In genomic region chr5:150464554-150465012, GRCh38 we compare ENCODE assay signal across 11 cellular contexts. TPM values are rescaled to one million over a fixed set of nuclear protein-coding genes. Genes with fewer than 3 reads are reported as not detected.
DNase-seq lines count a peak whose midpoint lies in the region; ATAC-seq and TF ChIP-seq lines count a peak whose summit lies in the region.
"Had no signal": no experiment of that assay in that cellular context is flagged by ENCODE, and none has a peak within 500 bp of the region (broad histone marks: within the 10 kb centered on the region; RNA-seq: fewer than 3 reads in every experiment).

No MANE protein-coding gene starts in this region.

- CTCF ChIA-PET in Panc1 (lab: Charles Lee): interaction anchor here (0.8 kb wide), 1 partner anchor 49 kb away, joined by 3 read pairs; no protein-coding TSS in a partner anchor

- no peaks in the 10 kb centered on the region for H3K9me3 Mint-ChIP-seq in stimulated activated memory B cell treated with anti-CD40 and anti-IgM and Interleukin-4, amounts not matched to agents 10 μg/mL and 1 μg/mL and 100 μg/mL, for 72 hours

- TF ChIP-seq CTCF in Panc1 (IDR thresholded peaks at IDR 0.05) (no peak), fibroblast of mammary gland (conservative IDR thresholded peaks at IDR 0.05; ENCODE audit: control insufficient read depth, insufficient read depth, low read depth, low read length) (no peak), testis (IDR thresholded peaks at IDR 0.05) (no peak), dorsolateral prefrontal cortex (IDR thresholded peaks at IDR 0.05 in 54 of 56, conservative IDR thresholded peaks at IDR 0.05 in 2 of 56; ENCODE audit: low read depth in 1 of 56, partially characterized antibody in 56 of 56) (no peak)

- H3K4me3 Mint-ChIP-seq in stimulated activated memory B cell treated with anti-CD40 and anti-IgM and Interleukin-4, amounts not matched to agents 10 μg/mL and 1 μg/mL and 100 μg/mL, for 72 hours: no peak overlapping the region

- WGBS in testis, 2 donors: 31 to 43% methylated on average over 6 of the region's 6 CpGs

- no peak overlapping the region for H3K4me3 ChIP-seq in Panc1 (ENCODE audit: low read depth in 2 of 2, low read length in 2 of 2)
- no peak overlapping the region for H3K4me3 ChIP-seq in fibroblast of mammary gland (ENCODE audit: control insufficient read depth, low read depth, low read length)
- no peak overlapping the region for H3K4me3 ChIP-seq in testis
- no peak overlapping the region for H3K4me3 ChIP-seq in dorsolateral prefrontal cortex

- BruUV-seq in Panc1 (replicated peaks; lab: Mats Ljungman, UMichigan): no TSS peak

- no peak for DNase-seq in Panc1 (ENCODE audit: low read depth, low spot score)
- peak; percentile 61 for DNase-seq in fibroblast of mammary gland (ENCODE audit: low read depth)
- DNase-seq in medulla oblongata (ENCODE audit: extremely low spot score): peak; percentile 48
- peak; percentile 87 for DNase-seq in testis
- no peak for DNase-seq in DMS153 (lab: John Stamatoyannopoulos, UW)
- DNase-seq in dorsolateral prefrontal cortex: no peak
- DNase-seq: Calu3, NCI-H1436, T1000 had no signal

- H3K4me1 ChIP-seq in Panc1 (ENCODE audit: control insufficient read depth, insufficient read depth, low read length) (peaks cover 53% of the 10 kb centered on the region), testis (peaks cover 29% of the 10 kb centered on the region)

- peaks cover 24% of the 10 kb centered on the region for H3K4me1 Mint-ChIP-seq in stimulated activated memory B cell treated with anti-CD40 and anti-IgM and Interleukin-4, amounts not matched to agents 10 μg/mL and 1 μg/mL and 100 μg/mL, for 72 hours

- no peaks in the 10 kb centered on the region for H3K9me3 ChIP-seq in Panc1 (ENCODE audit: control insufficient read depth, insufficient read depth, low read depth, low read length)
- H3K9me3 ChIP-seq in testis: no peaks in the 10 kb centered on the region

- intact Hi-C loops in Panc1 (cut with micrococcal nuclease; ENCODE audit: unreplicated experiment) (loop anchor here (5.0 kb wide), 1 partner anchor 78 kb away; no protein-coding TSS in a partner anchor), testis (cut with DNase I; ENCODE audit: low total_unique reads) (loop anchor here (10.0 kb wide), 1 partner anchor 60 kb away; no protein-coding TSS in a partner anchor), dorsolateral prefrontal cortex (cut with DNase I) (no loop called here)

- in situ Hi-C loops in Panc1 (cut with HindIII; ENCODE audit: low pct_unique_long_range_greater_than_20kb, low sequenced_read_pairs): no loop called here

- H3K27ac ChIP-seq in Panc1 (ENCODE audit: low read length): peak overlapping the region; percentile 72
- peak overlapping the region; percentile 35 to 68 for H3K27ac ChIP-seq in testis
- H3K27ac ChIP-seq in dorsolateral prefrontal cortex: peak overlapping the region in 13 of 59 donors; percentile 12 to 52 (median 28)

- H3K27me3 ChIP-seq in Panc1 (ENCODE audit: control insufficient read depth, insufficient read depth, low read length) (no peaks in the 10 kb centered on the region), testis (no peaks in the 10 kb centered on the region), dorsolateral prefrontal cortex (no peaks in the 10 kb centered on the region)

- no peaks in the 10 kb centered on the region for H3K36me3 Mint-ChIP-seq in stimulated activated memory B cell treated with anti-CD40 and anti-IgM and Interleukin-4, amounts not matched to agents 10 μg/mL and 1 μg/mL and 100 μg/mL, for 72 hours

- no peak overlapping the region for H3K27ac Mint-ChIP-seq in stimulated activated memory B cell treated with anti-CD40 and anti-IgM and Interleukin-4, amounts not matched to agents 10 μg/mL and 1 μg/mL and 100 μg/mL, for 72 hours

- H3K27me3 Mint-ChIP-seq in stimulated activated memory B cell treated with anti-CD40 and anti-IgM and Interleukin-4, amounts not matched to agents 10 μg/mL and 1 μg/mL and 100 μg/mL, for 72 hours: no peaks in the 10 kb centered on the region

- ATAC-seq in Panc1 (no peak), GM18498 (IDR thresholded peaks at IDR 0.05; ENCODE audit: unreplicated experiment) (no peak)
- ATAC-seq in stimulated activated memory B cell treated with anti-CD40 and anti-IgM and Interleukin-4, amounts not matched to agents 10 μg/mL and 1 μg/mL and 100 μg/mL, for 72 hours: no peak

- no peak for TF ChIP-seq POLR2A in testis (IDR thresholded peaks at IDR 0.05)

- H3K36me3 ChIP-seq in Panc1 (ENCODE audit: control insufficient read depth, insufficient read depth, low read length): no peaks in the 10 kb centered on the region
- H3K36me3 ChIP-seq in testis (ENCODE audit: low read depth, missing control alignments): no peaks in the 10 kb centered on the region

- POLR2A ChIA-PET in Panc1 (lab: Charles Lee): interaction anchor here (0.6 kb wide), 2 partner anchors 77 to 120 kb away, joined by 3 read pairs; no protein-coding TSS in a partner anchor

RNA-seq across cellular contexts. Expression of gene RPS14, which starts 15.0 kb away (rescaled TPM):
- 1,959 TPM for total RNA-seq in Panc1 (2021; ENCODE audit: unreplicated experiment)
- polyA plus RNA-seq in Panc1 (2012; ENCODE audit: insufficient read length): 1,891 TPM
- 1,000 to 10,000 TPM in 1 of 2 donors, 100 to 1,000 TPM in 1; 781 to 1,273 TPM for total RNA-seq in testis
- polyA plus RNA-seq in testis (ENCODE audit: insufficient read depth, low read depth, low replicate concordance): 1,234 TPM
- total RNA-seq in dorsolateral prefrontal cortex: 100 to 1,000 TPM; 441 to 866 (median 635) TPM

RNA-seq across cellular contexts. Expression of gene NDST1, which starts 43.3 kb away (rescaled TPM):
- total RNA-seq in Panc1 (2021; ENCODE audit: unreplicated experiment) (142 TPM), testis (100 to 1,000 TPM; 167 to 174 TPM), dorsolateral prefrontal cortex (100 to 1,000 TPM in 43 of 120 experiments, 10 to 100 TPM in 77; 64.3 to 163 (median 92.5) TPM)
- 80.5 TPM for polyA plus RNA-seq in Panc1 (2012; ENCODE audit: insufficient read length)
- polyA plus RNA-seq in testis (ENCODE audit: insufficient read depth, low read depth, low replicate concordance): 55.0 TPM

RNA-seq across cellular contexts. Expression of gene CD74, which starts 51.9 kb away (rescaled TPM):
- total RNA-seq in Panc1 (2021; ENCODE audit: unreplicated experiment) (12.7 TPM), testis (100 to 1,000 TPM; 137 to 223 TPM), dorsolateral prefrontal cortex (100 to 1,000 TPM in 114 of 120 experiments, 10 to 100 TPM in 6; 51.8 to 687 (median 224) TPM)
- polyA plus RNA-seq in Panc1 (2012; ENCODE audit: insufficient read length): 6.5 TPM
- 1,318 TPM for polyA plus RNA-seq in testis (ENCODE audit: insufficient read depth, low read depth, low replicate concordance)

Comparison
In these comparisons a context has a peak if more than half of its experiments do, and no peak if none do; other contexts are left out.
1. DNase-seq: peak in fibroblast of mammary gland (single experiment), medulla oblongata (single experiment) and testis (single experiment); none in Panc1 (single experiment), DMS153 (single experiment) and dorsolateral prefrontal cortex (0 of 10).
2. intact Hi-C loops: an anchor here in Panc1 (5.0 kb wide) and testis (10.0 kb wide); none called in dorsolateral prefrontal cortex.